8 cellular contexts compared by ENCODE assay signal in genomic region chr20:16573011-16573965, GRCh38. TPM values are rescaled to one million over a fixed set of nuclear protein-coding genes. Genes with fewer than 3 reads are reported as not detected.
DNase-seq lines count a peak whose midpoint lies in the region; ATAC-seq and TF ChIP-seq lines count a peak whose summit lies in the region.

A gene with protein sequence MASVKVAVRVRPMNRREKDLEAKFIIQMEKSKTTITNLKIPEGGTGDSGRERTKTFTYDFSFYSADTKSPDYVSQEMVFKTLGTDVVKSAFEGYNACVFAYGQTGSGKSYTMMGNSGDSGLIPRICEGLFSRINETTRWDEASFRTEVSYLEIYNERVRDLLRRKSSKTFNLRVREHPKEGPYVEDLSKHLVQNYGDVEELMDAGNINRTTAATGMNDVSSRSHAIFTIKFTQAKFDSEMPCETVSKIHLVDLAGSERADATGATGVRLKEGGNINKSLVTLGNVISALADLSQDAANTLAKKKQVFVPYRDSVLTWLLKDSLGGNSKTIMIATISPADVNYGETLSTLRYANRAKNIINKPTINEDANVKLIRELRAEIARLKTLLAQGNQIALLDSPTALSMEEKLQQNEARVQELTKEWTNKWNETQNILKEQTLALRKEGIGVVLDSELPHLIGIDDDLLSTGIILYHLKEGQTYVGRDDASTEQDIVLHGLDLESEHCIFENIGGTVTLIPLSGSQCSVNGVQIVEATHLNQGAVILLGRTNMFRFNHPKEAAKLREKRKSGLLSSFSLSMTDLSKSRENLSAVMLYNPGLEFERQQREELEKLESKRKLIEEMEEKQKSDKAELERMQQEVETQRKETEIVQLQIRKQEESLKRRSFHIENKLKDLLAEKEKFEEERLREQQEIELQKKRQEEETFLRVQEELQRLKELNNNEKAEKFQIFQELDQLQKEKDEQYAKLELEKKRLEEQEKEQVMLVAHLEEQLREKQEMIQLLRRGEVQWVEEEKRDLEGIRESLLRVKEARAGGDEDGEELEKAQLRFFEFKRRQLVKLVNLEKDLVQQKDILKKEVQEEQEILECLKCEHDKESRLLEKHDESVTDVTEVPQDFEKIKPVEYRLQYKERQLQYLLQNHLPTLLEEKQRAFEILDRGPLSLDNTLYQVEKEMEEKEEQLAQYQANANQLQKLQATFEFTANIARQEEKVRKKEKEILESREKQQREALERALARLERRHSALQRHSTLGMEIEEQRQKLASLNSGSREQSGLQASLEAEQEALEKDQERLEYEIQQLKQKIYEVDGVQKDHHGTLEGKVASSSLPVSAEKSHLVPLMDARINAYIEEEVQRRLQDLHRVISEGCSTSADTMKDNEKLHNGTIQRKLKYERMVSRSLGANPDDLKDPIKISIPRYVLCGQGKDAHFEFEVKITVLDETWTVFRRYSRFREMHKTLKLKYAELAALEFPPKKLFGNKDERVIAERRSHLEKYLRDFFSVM (N-terminal part only) (minus strand): TSS chr20:16573448. CDS start chr20:16573275, 173 bp downstream.

- H2AFZ ChIP-seq in GM23248: peak within 1 kb of the TSS; percentile 95

- no peaks in the 10 kb centered on the region for H3K9me3 ChIP-seq in GM23248 (ENCODE audit: low read depth)

- CTCF ChIA-PET in RWPE1 (lab: Yijun Ruan, JAX): no interaction called here

- no peaks in the 10 kb centered on the region for H3K36me3 Mint-ChIP-seq in neural crest cell (ENCODE audit: low read depth)

- H3K79me2 ChIP-seq in GM23248 (ENCODE audit: insufficient read depth): no peaks in the 10 kb centered on the region

- peaks cover 36% of the 10 kb centered on the region for H3K4me1 Mint-ChIP-seq in neural crest cell
- H3K4me1 Mint-ChIP-seq in stimulated activated naive CD8-positive, alpha-beta T cell treated with anti-CD3 and anti-CD28 coated beads, Interleukin-15, amount 100 ng/mL, for 72 hours: peaks cover 43% of the 10 kb centered on the region

- H3K9ac ChIP-seq in GM23248: peak within 1 kb of the TSS; percentile 77

- no peaks in the 10 kb centered on the region for H3K27me3 ChIP-seq in GM23248 (replicated peaks; ENCODE audit: insufficient read depth)

- H3K4me2 ChIP-seq in GM23248 (ENCODE audit: unreplicated experiment): peak within 1 kb of the TSS; percentile 84

- H3F3A ChIP-seq in GM23248 (ENCODE audit: insufficient read depth): no peaks in the 10 kb centered on the region

- H3K4me3 ChIP-seq in GM23248 (peak within 1 kb of the TSS; percentile 81), fibroblast of the aortic adventitia (ENCODE audit: low read depth, low read length) (peak within 1 kb of the TSS; percentile 76)

- H3K4me3 Mint-ChIP-seq in neural crest cell: peak within 1 kb of the TSS; percentile 86
- H3K4me3 Mint-ChIP-seq in stimulated activated naive CD8-positive, alpha-beta T cell treated with anti-CD3 and anti-CD28 coated beads, Interleukin-15, amount 100 ng/mL, for 72 hours: peak within 1 kb of the TSS; percentile 85 to 89

- H3K4me1 ChIP-seq in GM23248 (ENCODE audit: insufficient read depth): no peaks in the 10 kb centered on the region

- peak within 1 kb of the TSS; percentile 76 for H3K27ac Mint-ChIP-seq in neural crest cell (ENCODE audit: unreplicated experiment)
- peak within 1 kb of the TSS; percentile 87 to 89 for H3K27ac Mint-ChIP-seq in stimulated activated naive CD8-positive, alpha-beta T cell treated with anti-CD3 and anti-CD28 coated beads, Interleukin-15, amount 100 ng/mL, for 72 hours

- no peaks in the 10 kb centered on the region for H3K9me2 ChIP-seq in GM23248 (ENCODE audit: insufficient read depth)

- H3K27ac ChIP-seq in GM23248 (no peak within 1 kb of the TSS), RWPE1 (peak within 1 kb of the TSS; percentile 83)

- peak; percentile 86 for ATAC-seq in stimulated activated naive CD8-positive, alpha-beta T cell treated with anti-CD3 and anti-CD28 coated beads, Interleukin-15, amount 100 ng/mL, for 72 hours

- H3K36me3 ChIP-seq in GM23248 (ENCODE audit: low read depth): no peaks in the 10 kb centered on the region

- 6 to 8% methylated on average over 31 to 49 of the region's 65 CpGs for WGBS in GM23248 (ENCODE audit: low coverage in 1 of 2, low lambda C conversion rate in 2 of 2, missing lambda C conversion rate in 2 of 2), 2 experiments

- DNase-seq in Daoy (ENCODE audit: low read depth) (peak; percentile 93), GM23248 (peak; percentile 90), Kasumi-1 (lab: John Stamatoyannopoulos, UW) (peak; percentile 72 to 86), RWPE1 (ENCODE audit: low spot score) (peak; percentile 90), fibroblast of the aortic adventitia (ENCODE audit: low read depth) (peak; percentile 77), neural crest cell (ENCODE audit: low read depth, low spot score) (peak; percentile 96)
- peak; percentile 94 for DNase-seq in activated effector memory CD4-positive, alpha-beta T cell treated with anti-CD3 and anti-CD28 coated beads, Interleukin-2, amount 50 U/mL, for 16 hours
- DNase-seq in stimulated activated naive CD8-positive, alpha-beta T cell treated with anti-CD3 and anti-CD28 coated beads, Interleukin-15, amount 100 ng/mL, for 72 hours: peak; percentile 85 to 86

- in situ Hi-C loops in GM23248 (cut with MboI): no loop called here

- POLR2A ChIA-PET in RWPE1 (lab: Yijun Ruan, JAX; ENCODE audit: low non-redundant PET): no interaction called here

- TF ChIP-seq CTCF in RWPE1 (conservative IDR thresholded peaks at IDR 0.05; ENCODE audit: low read depth) (peak; percentile 27; the same call in 1 of the 2 replicates), fibroblast of the aortic adventitia (IDR thresholded peaks at IDR 0.05; ENCODE audit: insufficient read depth, low read length) (peak; percentile 4), neural crest cell (conservative IDR thresholded peaks at IDR 0.05) (peak; percentile 29)

- H3K27me3 Mint-ChIP-seq in neural crest cell (ENCODE audit: low read depth): no peaks in the 10 kb centered on the region
- H3K27me3 Mint-ChIP-seq in stimulated activated naive CD8-positive, alpha-beta T cell treated with anti-CD3 and anti-CD28 coated beads, Interleukin-15, amount 100 ng/mL, for 72 hours: no peaks in the 10 kb centered on the region

- H3K9me3 Mint-ChIP-seq in neural crest cell: peaks cover 5% of the 10 kb centered on the region
- H3K9me3 Mint-ChIP-seq in stimulated activated naive CD8-positive, alpha-beta T cell treated with anti-CD3 and anti-CD28 coated beads, Interleukin-15, amount 100 ng/mL, for 72 hours: no peaks in the 10 kb centered on the region

- H4K20me1 ChIP-seq in GM23248 (ENCODE audit: insufficient read depth): no peaks in the 10 kb centered on the region

RNA-seq across cellular contexts. Expression of the gene that starts here (rescaled TPM):
- total RNA-seq in Daoy (2014; rRNA removed; shearing (Covaris generic)): 3.2 and 6.1 TPM in 2 replicates
- total RNA-seq in GM23248 (2014; rRNA removed; shearing (Covaris generic)): 1.7 and 3.9 TPM in 2 replicates
- 2.6 and 3.0 TPM in 2 replicates for polyA plus RNA-seq in GM23248 (2016; fragmentation: Nextera tagmentation; extraction: Ambion mirVana)
- total RNA-seq in fibroblast of the aortic adventitia (ENCODE audit: low replicate concordance): 14.5 and 17.7 TPM in 2 replicates
- 8.8 and 9.4 TPM in 2 replicates for total RNA-seq in neural crest cell
